1 cellular context compared by ENCODE assay signal in the genomic region with DNA sequence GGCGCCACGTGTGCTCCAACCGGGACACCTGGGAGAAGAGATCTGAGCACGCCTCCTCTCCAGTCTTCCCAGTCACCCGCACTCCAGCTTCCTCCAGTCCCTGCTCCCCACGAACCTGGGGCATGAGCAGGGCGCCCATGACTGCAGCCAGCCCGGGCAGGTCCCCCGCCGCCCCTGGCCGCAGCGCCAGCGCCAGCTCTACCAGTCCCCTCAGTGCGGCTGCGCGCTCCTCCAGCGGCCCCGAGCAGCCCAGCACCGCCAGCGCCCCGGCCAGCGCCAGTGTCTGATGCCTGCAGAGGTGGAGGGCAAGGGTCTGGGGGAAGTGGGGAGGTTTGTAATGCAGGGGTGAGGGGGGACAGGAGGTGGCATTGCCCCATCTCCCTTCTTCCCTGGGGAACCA.
TF ChIP-seq lines count a peak whose summit lies in the region.

No MANE protein-coding gene starts in this region.

TF ChIP-seq in GM23338, 12 proteins besides CTCF, POLR2A, EP300 and RAD21:
- TF ChIP-seq CREB1 (CRISPR knock-in tag; IDR thresholded peaks at IDR 0.05; ENCODE audit: low read depth) (no peak), ETS1 (IDR thresholded peaks at IDR 0.05) (no peak), EZH2phosphoT487 (IDR thresholded peaks at IDR 0.05; ENCODE audit: unreplicated experiment) (no peak), EZH2 (IDR thresholded peaks at IDR 0.05; ENCODE audit: low read depth, unreplicated experiment) (no peak), ZNF331 (CRISPR knock-in tag; IDR thresholded peaks at IDR 0.05; ENCODE audit: low read depth) (no peak), STAT1 (IDR thresholded peaks at IDR 0.05; ENCODE audit: unreplicated experiment) (no peak), ZNF114 (CRISPR knock-in tag; IDR thresholded peaks at IDR 0.05) (no peak)
